ENCODE assay signal across 1 cellular context in the genomic region with DNA sequence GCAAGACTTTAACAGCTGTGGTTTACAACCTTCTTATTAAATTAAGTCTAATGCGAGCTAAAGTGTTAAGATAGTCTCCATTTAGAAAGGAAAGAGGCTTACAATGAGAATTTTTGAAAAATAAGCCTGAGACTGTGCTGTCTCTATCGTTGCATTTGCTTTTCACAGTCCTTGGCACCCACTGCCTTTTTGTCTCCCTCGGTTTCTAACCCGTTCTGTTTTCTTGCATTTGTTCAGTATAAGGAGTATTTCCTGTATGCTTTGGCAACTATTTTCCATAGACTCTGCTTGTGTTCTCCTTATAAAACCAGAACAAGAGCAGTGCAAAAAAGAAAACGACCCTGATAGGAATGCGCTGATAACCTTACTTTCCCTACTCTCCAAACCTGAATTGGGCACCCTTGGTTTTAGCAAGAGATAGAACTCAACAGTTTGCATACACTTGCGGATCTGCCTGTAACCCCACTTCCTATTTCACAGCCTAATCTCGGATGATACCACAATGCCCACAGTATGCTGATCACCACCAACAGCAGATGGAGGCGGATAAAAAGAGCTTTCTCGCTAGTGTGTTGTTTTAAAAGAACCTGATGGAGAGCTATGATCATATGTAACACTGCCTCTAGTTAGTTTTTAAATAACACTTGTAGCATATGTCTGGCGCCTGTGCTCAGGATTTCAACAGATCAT.
TF ChIP-seq lines count a peak whose summit lies in the region.

No MANE protein-coding gene starts in this region.

TF ChIP-seq in GM12878, 131 proteins besides CTCF, POLR2A, EP300 and RAD21:
- TF ChIP-seq, protein P1, sequence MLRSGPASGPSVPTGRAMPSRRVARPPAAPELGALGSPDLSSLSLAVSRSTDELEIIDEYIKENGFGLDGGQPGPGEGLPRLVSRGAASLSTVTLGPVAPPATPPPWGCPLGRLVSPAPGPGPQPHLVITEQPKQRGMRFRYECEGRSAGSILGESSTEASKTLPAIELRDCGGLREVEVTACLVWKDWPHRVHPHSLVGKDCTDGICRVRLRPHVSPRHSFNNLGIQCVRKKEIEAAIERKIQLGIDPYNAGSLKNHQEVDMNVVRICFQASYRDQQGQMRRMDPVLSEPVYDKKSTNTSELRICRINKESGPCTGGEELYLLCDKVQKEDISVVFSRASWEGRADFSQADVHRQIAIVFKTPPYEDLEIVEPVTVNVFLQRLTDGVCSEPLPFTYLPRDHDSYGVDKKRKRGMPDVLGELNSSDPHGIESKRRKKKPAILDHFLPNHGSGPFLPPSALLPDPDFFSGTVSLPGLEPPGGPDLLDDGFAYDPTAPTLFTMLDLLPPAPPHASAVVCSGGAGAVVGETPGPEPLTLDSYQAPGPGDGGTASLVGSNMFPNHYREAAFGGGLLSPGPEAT (IDR thresholded peaks at IDR 0.05; ENCODE audit: low read depth), result 0 out of 2 replicates have a peak, but pooled peaks have one; percentile 21
- TF ChIP-seq IKZF2 (IDR thresholded peaks at IDR 0.05) (peak in 1 of 2 experiments; percentile 36; a peak in 1 of 4 replicates), SPI1 (IDR thresholded peaks at IDR 0.05; ENCODE audit: borderline replicate concordance, insufficient read depth, low read depth, low read length) (peak; percentile 71; the same call in 1 of the 2 replicates), MEF2B (IDR thresholded peaks at IDR 0.05; ENCODE audit: partially characterized antibody, poor library complexity, severe bottlenecking) (no peak), FOS (IDR thresholded peaks at IDR 0.05; ENCODE audit: borderline replicate concordance, extremely low read depth, insufficient read length) (no peak), TCF7 (IDR thresholded peaks at IDR 0.05; ENCODE audit: borderline replicate concordance) (0 out of 2 replicates have a peak, but pooled peaks have one; percentile 21), RUNX3 (IDR thresholded peaks at IDR 0.05; ENCODE audit: low read length) (peak; percentile 61)
